Comparison of ENCODE assay signal across 8 cellular contexts in genomic region chr7:138738551-138739335, GRCh38. TPM values are rescaled to one million over a fixed set of nuclear protein-coding genes. Genes with fewer than 3 reads are reported as not detected.
DNase-seq lines count a peak whose midpoint lies in the region; ATAC-seq and TF ChIP-seq lines count a peak whose summit lies in the region.

No MANE protein-coding gene starts in this region.

- intact Hi-C loops in dorsolateral prefrontal cortex (cut with DNase I): loop anchor here (1.0 to 5.0 kb wide), 6 partner anchors 71 to 836 kb away; partner anchors contain the start of gene TRIM24 (in 2 of the 2)

- no peak overlapping the region for H3K4me3 ChIP-seq in CD4-positive, CD25-positive, alpha-beta regulatory T cell (ENCODE audit: low read depth, low read length)
- H3K4me3 ChIP-seq in dorsolateral prefrontal cortex (peak overlapping the region in 1 of 59 donors; percentile 10), lung (no peak overlapping the region)

- ATAC-seq in CD4-positive, CD25-positive, alpha-beta regulatory T cell (ENCODE audit: low read depth in 2 of 2): peak; percentile 86 to 88
- ATAC-seq in GM19397 (IDR thresholded peaks at IDR 0.05; ENCODE audit: unreplicated experiment) (peak; percentile 68), lung (ENCODE audit: insufficient read depth, low FRiP score) (peak; percentile 75)

- H3K27ac ChIP-seq in CD4-positive, CD25-positive, alpha-beta regulatory T cell (ENCODE audit: insufficient read depth, low read length, poor library complexity, severe bottlenecking): no peak overlapping the region
- no peak overlapping the region for H3K27ac ChIP-seq in dorsolateral prefrontal cortex
- H3K27ac ChIP-seq in lung (ENCODE audit: low read depth in 1 of 2, low read length in 1 of 2): no peak overlapping the region

- WGBS in lung, 2 donors: 29% methylated on average over 14 of the region's 14 CpGs

- H3K4me1 Mint-ChIP-seq in CD4-positive, CD25-positive, alpha-beta regulatory T cell: peaks cover 0 to 4% (median 2%) of the 10 kb centered on the region in 4 donors

- no peaks in the 10 kb centered on the region for H3K36me3 Mint-ChIP-seq in CD4-positive, CD25-positive, alpha-beta regulatory T cell

- no peaks in the 10 kb centered on the region for H3K9me3 Mint-ChIP-seq in CD4-positive, CD25-positive, alpha-beta regulatory T cell

- H3K4me3 Mint-ChIP-seq in CD4-positive, CD25-positive, alpha-beta regulatory T cell: no peak overlapping the region

- H3K36me3 ChIP-seq in CD4-positive, CD25-positive, alpha-beta regulatory T cell (ENCODE audit: control insufficient read depth, insufficient read depth, low read length): no peaks in the 10 kb centered on the region
- no peaks in the 10 kb centered on the region for H3K36me3 ChIP-seq in lung (ENCODE audit: control insufficient read depth in 2 of 2, insufficient read depth in 2 of 2, low read length in 2 of 2)

- H3K4me1 ChIP-seq in CD4-positive, CD25-positive, alpha-beta regulatory T cell (ENCODE audit: control insufficient read depth, insufficient read depth, low read length, poor library complexity, severe bottlenecking): no peaks in the 10 kb centered on the region
- H3K4me1 ChIP-seq in lung (ENCODE audit: control insufficient read depth in 2 of 2, insufficient read depth in 2 of 2, low read length in 2 of 2): no peaks in the 10 kb centered on the region

- peak overlapping the region in 1 of 3 donors; percentile 35 for H3K27ac Mint-ChIP-seq in CD4-positive, CD25-positive, alpha-beta regulatory T cell

- H3K27me3 ChIP-seq in CD4-positive, CD25-positive, alpha-beta regulatory T cell (ENCODE audit: control insufficient read depth, insufficient read depth, low read length): no peaks in the 10 kb centered on the region
- H3K27me3 ChIP-seq in dorsolateral prefrontal cortex (no peaks in the 10 kb centered on the region), lung (ENCODE audit: control insufficient read depth, insufficient read depth) (no peaks in the 10 kb centered on the region)

- TF ChIP-seq CTCF in dorsolateral prefrontal cortex (IDR thresholded peaks at IDR 0.05 in 54 of 56, conservative IDR thresholded peaks at IDR 0.05 in 2 of 56; ENCODE audit: low read depth in 1 of 56, partially characterized antibody in 56 of 56) (peak; percentile 79 to 99 (median 95)), lung (IDR thresholded peaks at IDR 0.05; ENCODE audit: control extremely low read depth, extremely low read depth) (peak; percentile 93)

- DNase-seq in CD4-positive, CD25-positive, alpha-beta regulatory T cell: peak; percentile 60 to 87 (median 78)
- DNase-seq in HK-2 (ENCODE audit: unreplicated experiment) (peak; percentile 78), NCI-H774 (lab: John Stamatoyannopoulos, UW) (peak; percentile 74), dorsolateral prefrontal cortex (peak; percentile 42 to 97 (median 90)), lung (ENCODE audit: low spot score) (peak; percentile 83)
- DNase-seq in activated CD4-positive, alpha-beta T cell treated with anti-CD3 and anti-CD28 coated beads, Interleukin-2, amount 50 U/mL, for 4 hours: peak; percentile 80 to 81
- peak; percentile 67 for DNase-seq in stimulated activated CD8-positive, alpha-beta memory T cell treated with anti-CD3 and anti-CD28 coated beads, Interleukin-12 subunit alpha, Interleukin-12 subunit beta, amount 100 ng/mL, for 4 hours (ENCODE audit: low read depth)

- no peaks in the 10 kb centered on the region for H3K27me3 Mint-ChIP-seq in CD4-positive, CD25-positive, alpha-beta regulatory T cell

- no peaks in the 10 kb centered on the region for H3K9me3 ChIP-seq in CD4-positive, CD25-positive, alpha-beta regulatory T cell (ENCODE audit: control insufficient read depth in 2 of 2, low read length in 2 of 2)
- H3K9me3 ChIP-seq in lung (ENCODE audit: control insufficient read depth in 2 of 2, insufficient read depth in 1 of 2, low read length in 1 of 2): no peaks in the 10 kb centered on the region

RNA-seq across cellular contexts. Expression of gene SVOPL, which starts 37.6 kb away (rescaled TPM):
- not detected for total RNA-seq in CD4-positive, CD25-positive, alpha-beta regulatory T cell
- polyA plus RNA-seq in CD4-positive, CD25-positive, alpha-beta regulatory T cell: under 1 TPM in 2 of 4 donors, not detected in 2; 0.35 to 0.44 TPM
- 1 to 10 TPM in 21 of 120 experiments, under 1 TPM in 91, not detected in 8; 0.08 to 2.3 (median 0.64) TPM for total RNA-seq in dorsolateral prefrontal cortex
- total RNA-seq in lung: 1 to 10 TPM in 1 of 2 donors, not detected in 1; 1.5 TPM
- polyA plus RNA-seq in lung: under 1 TPM; 0.13 to 0.39 TPM

RNA-seq across cellular contexts. Expression of gene TMEM213, which starts 59.1 kb away (rescaled TPM):
- not detected for total RNA-seq in CD4-positive, CD25-positive, alpha-beta regulatory T cell
- under 1 TPM in 1 of 4 donors, not detected in 3; 0.21 TPM for polyA plus RNA-seq in CD4-positive, CD25-positive, alpha-beta regulatory T cell
- total RNA-seq in dorsolateral prefrontal cortex (not detected), lung (1 to 10 TPM in 1 of 2 donors, not detected in 1; 2.0 TPM)
- under 1 TPM; 0.29 to 0.83 TPM for polyA plus RNA-seq in lung

RNA-seq across cellular contexts. Expression of gene ATP6V0A4, which starts 59.3 kb away (rescaled TPM):
- total RNA-seq in CD4-positive, CD25-positive, alpha-beta regulatory T cell: not detected
- not detected for polyA plus RNA-seq in CD4-positive, CD25-positive, alpha-beta regulatory T cell
- total RNA-seq in dorsolateral prefrontal cortex (1 to 10 TPM in 47 of 120 experiments, under 1 TPM in 64, not detected in 9; 0.16 to 4.1 (median 0.85) TPM), lung (1 to 10 TPM; 1.5 to 1.6 TPM)
- polyA plus RNA-seq in lung: under 1 TPM; 0.22 to 0.86 TPM
